1 cellular context compared by ENCODE assay signal in the genomic region with DNA sequence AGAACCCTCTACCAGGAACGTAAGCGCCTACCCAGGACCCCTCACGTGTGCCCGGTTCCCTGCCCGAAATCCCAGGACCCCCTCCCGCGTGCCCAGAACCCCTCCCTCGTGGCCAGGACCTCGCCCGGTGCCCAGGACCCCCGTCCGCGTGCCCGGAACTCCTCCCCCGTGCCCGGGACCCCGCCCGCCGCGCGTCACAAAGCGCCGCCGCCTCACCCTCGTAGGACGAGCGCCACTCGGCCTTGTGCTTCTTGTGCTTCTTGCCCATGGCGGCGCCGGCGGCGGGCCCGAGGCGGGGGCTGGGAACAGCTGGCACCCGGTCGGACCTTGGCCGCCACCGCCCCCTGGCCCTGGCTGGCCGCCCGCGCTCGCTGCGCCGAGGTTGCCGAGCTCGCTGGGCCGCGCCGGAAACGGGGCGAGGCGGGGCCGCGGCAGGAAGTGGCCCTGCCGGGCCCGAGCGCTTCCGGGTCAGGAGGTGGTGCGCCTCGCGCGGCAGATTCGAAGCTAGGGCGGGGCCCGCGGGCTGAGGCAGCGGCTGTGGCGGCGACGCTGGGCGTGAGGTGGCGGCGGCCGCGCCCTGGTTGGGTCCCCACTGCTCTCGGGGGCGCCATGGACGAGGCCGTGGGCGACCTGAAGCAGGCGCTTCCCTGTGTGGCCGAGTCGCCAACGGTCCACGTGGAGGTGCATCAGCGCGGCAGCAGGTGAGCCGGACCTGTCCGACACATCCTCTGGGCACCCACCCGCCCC.
TF ChIP-seq lines count a peak whose summit lies in the region.

Gene BRD9, minus strand, starts transcription at position 412 of the 747 bp plus-strand sequence. Its CDS starts 144 bp downstream, at position 268.
Gene TRIP13, plus strand, starts transcription at position 495 of the 747 bp plus-strand sequence. Its CDS starts 115 bp downstream, at position 610.

TF ChIP-seq in HEK293, 187 proteins besides CTCF, POLR2A, EP300 and RAD21 (continued from another document):
- TF ChIP-seq PRDM6 (tag by site-specific recombination; IDR thresholded peaks at IDR 0.05) (no peak), ZNF596 (tag by site-specific recombination; IDR thresholded peaks at IDR 0.05) (no peak), ZNF157 (tag by site-specific recombination; IDR thresholded peaks at IDR 0.05) (no peak), KLF10 (tag by site-specific recombination; IDR thresholded peaks at IDR 0.05) (peak; percentile 71), ZNF248 (tag by site-specific recombination; IDR thresholded peaks at IDR 0.05) (no peak), ZNF274 (IDR thresholded peaks at IDR 0.05; ENCODE audit: low read length) (no peak), ZNF274 (tag by site-specific recombination; IDR thresholded peaks at IDR 0.05; ENCODE audit: borderline replicate concordance) (no peak), ZNF335 (tag by site-specific recombination; conservative IDR thresholded peaks at IDR 0.05) (peak; percentile 89), HOXA7 (CRISPR knock-in tag; IDR thresholded peaks at IDR 0.05; ENCODE audit: borderline replicate concordance) (peak; percentile 82; the same call in 1 of the 2 replicates), ZNF169 (tag by site-specific recombination; IDR thresholded peaks at IDR 0.05) (no peak), ZNF37A (tag by site-specific recombination; IDR thresholded peaks at IDR 0.05) (no peak), OVOL3 (tag by site-specific recombination; IDR thresholded peaks at IDR 0.05) (no peak), ZNF837 (tag by site-specific recombination; IDR thresholded peaks at IDR 0.05) (no peak), ZNF768 (tag by site-specific recombination; IDR thresholded peaks at IDR 0.05) (no peak), ZNF366 (tag by site-specific recombination; conservative IDR thresholded peaks at IDR 0.05) (no peak), ZNF843 (tag by site-specific recombination; IDR thresholded peaks at IDR 0.05) (no peak), ZBTB20 (tag by site-specific recombination; IDR thresholded peaks at IDR 0.05) (peak; percentile 54; the same call in 1 of the 2 replicates), ZSCAN30 (tag by site-specific recombination; IDR thresholded peaks at IDR 0.05) (no peak), ZNF423 (tag by site-specific recombination; IDR thresholded peaks at IDR 0.05) (no peak), ZNF223 (tag by site-specific recombination; IDR thresholded peaks at IDR 0.05) (no peak)
- TF ChIP-seq, protein P1, sequence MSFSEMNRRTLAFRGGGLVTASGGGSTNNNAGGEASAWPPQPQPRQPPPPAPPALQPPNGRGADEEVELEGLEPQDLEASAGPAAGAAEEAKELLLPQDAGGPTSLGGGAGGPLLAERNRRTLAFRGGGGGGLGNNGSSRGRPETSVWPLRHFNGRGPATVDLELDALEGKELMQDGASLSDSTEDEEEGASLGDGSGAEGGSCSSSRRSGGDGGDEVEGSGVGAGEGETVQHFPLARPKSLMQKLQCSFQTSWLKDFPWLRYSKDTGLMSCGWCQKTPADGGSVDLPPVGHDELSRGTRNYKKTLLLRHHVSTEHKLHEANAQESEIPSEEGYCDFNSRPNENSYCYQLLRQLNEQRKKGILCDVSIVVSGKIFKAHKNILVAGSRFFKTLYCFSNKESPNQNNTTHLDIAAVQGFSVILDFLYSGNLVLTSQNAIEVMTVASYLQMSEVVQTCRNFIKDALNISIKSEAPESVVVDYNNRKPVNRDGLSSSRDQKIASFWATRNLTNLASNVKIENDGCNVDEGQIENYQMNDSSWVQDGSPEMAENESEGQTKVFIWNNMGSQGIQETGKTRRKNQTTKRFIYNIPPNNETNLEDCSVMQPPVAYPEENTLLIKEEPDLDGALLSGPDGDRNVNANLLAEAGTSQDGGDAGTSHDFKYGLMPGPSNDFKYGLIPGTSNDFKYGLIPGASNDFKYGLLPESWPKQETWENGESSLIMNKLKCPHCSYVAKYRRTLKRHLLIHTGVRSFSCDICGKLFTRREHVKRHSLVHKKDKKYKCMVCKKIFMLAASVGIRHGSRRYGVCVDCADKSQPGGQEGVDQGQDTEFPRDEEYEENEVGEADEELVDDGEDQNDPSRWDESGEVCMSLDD (tag by site-specific recombination; IDR thresholded peaks at IDR 0.05), result peak; percentile 39; the same call in 1 of the 2 replicates
- TF ChIP-seq, protein P2, sequence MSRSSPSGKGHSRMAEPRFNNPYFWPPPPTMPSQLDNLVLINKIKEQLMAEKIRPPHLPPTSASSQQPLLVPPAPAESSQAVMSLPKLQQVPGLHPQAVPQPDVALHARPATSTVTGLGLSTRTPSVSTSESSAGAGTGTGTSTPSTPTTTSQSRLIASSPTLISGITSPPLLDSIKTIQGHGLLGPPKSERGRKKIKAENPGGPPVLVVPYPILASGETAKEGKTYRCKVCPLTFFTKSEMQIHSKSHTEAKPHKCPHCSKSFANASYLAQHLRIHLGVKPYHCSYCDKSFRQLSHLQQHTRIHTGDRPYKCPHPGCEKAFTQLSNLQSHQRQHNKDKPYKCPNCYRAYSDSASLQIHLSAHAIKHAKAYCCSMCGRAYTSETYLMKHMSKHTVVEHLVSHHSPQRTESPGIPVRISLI (tag by site-specific recombination; IDR thresholded peaks at IDR 0.05), result no peak
- TF ChIP-seq, protein P3, sequence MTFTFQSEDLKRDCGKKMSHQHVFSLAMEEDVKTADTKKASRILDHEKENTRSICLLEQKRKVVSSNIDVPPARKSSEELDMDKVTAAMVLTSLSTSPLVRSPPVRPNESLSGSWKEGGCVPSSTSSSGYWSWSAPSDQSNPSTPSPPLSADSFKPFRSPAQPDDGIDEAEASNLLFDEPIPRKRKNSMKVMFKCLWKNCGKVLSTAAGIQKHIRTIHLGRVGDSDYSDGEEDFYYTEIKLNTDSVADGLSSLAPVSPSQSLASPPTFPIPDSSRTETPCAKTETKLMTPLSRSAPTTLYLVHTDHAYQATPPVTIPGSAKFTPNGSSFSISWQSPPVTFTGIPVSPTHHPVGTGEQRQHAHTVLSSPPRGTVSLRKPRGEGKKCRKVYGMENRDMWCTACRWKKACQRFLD (tag by site-specific recombination; IDR thresholded peaks at IDR 0.05), result no peak
